Comparison of ENCODE assay signal across 8 cellular contexts in the genomic region with DNA sequence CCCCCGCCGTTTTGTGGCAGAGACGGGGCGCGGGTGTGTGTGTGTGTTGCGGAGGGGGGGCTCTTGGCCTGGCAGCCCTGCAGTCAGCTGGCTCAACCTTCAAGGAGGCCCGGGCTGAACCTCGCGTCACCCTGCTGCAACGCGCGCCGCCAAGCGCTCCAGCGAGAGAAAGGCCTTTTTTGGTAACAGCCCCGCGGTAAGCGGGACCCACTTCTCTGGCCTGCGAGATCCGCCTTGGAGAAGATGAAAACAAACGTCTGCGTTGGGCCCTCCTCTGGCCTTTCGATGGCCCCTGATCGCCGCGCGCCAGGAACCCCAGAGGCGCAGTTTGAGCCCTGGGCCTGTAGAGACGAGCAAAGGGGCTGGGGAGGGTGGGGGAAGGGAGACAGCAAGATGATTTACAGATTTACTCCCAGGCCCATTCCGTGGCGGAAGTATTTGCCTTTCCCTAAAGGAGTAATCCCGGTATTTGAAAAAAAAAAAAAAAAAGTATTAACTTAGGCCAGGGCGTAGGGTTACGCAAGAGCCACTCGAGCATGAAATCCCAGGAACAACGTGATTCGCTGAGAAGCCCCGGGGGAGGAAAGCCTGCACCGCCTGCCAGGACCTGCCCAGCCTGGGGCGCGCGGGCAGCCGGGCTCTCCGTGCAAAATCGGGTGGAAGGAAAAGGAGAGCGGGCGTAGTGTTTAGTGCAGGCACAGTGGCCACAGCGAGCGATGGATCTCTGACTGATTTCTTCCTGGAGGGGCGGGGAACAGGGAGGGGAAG. TPM values are rescaled to one million over a fixed set of nuclear protein-coding genes. Genes with fewer than 3 reads are reported as not detected.
DNase-seq lines count a peak whose midpoint lies in the region; ATAC-seq and TF ChIP-seq lines count a peak whose summit lies in the region.

No MANE protein-coding gene starts in this region.

- H3K9ac ChIP-seq in muscle layer of colon (ENCODE audit: low read length): peak overlapping the region; percentile 75

- H3K9me3 Mint-ChIP-seq in activated T-cell treated with anti-CD3 and anti-CD28 coated beads, Interleukin-2, amount 50 U/mL, for 4 hours: no peaks in the 10 kb centered on the region
- no peaks in the 10 kb centered on the region for H3K9me3 Mint-ChIP-seq in stimulated activated effector memory CD8-positive, alpha-beta T cell treated with anti-CD3 and anti-CD28 coated beads, Interleukin-12 subunit alpha, Interleukin-12 subunit beta, amount 100 ng/mL, for 72 hours

- H3K27ac ChIP-seq in esophagus (ENCODE audit: low read depth in 2 of 2, low read length in 1 of 2) (peak overlapping the region; percentile 96 to 99), muscle layer of colon (ENCODE audit: low read depth, low read length) (peak overlapping the region; percentile 100)

- ATAC-seq in activated T-cell treated with anti-CD3 and anti-CD28 coated beads, Interleukin-2, amount 50 U/mL, for 4 hours: peak; percentile 53 to 56
- peak; percentile 78 for ATAC-seq in stimulated activated effector memory CD8-positive, alpha-beta T cell treated with anti-CD3 and anti-CD28 coated beads, Interleukin-12 subunit alpha, Interleukin-12 subunit beta, amount 100 ng/mL, for 72 hours
- no peak for ATAC-seq in GM18858 (IDR thresholded peaks at IDR 0.05; ENCODE audit: unreplicated experiment)

- TF ChIP-seq EP300 in Ishikawa (IDR thresholded peaks at IDR 0.05; ENCODE audit: borderline replicate concordance): peak; percentile 92

- DNase-seq in GM13977 (ENCODE audit: low spot score): peak; percentile 83
- DNase-seq in OCI-M1 (lab: John Stamatoyannopoulos, UW): peak; percentile 87
- DNase-seq in activated T-cell treated with anti-CD3 and anti-CD28 coated beads, Interleukin-2, amount 50 U/mL, for 4 hours: peak; percentile 76
- peak; percentile 49 to 86 for DNase-seq in stimulated activated effector memory CD8-positive, alpha-beta T cell treated with anti-CD3 and anti-CD28 coated beads, Interleukin-12 subunit alpha, Interleukin-12 subunit beta, amount 100 ng/mL, for 72 hours (ENCODE audit: low spot score in 2 of 2)

- H3K4me3 ChIP-seq in esophagus (ENCODE audit: low read depth in 1 of 2, low read length in 2 of 2) (peak overlapping the region; percentile 38 to 55), muscle layer of colon (ENCODE audit: low read depth in 1 of 2, low read length in 2 of 2) (peak overlapping the region; percentile 24 to 58)

- no peaks in the 10 kb centered on the region for H3K27me3 ChIP-seq in esophagus (ENCODE audit: control insufficient read depth in 1 of 2, insufficient read depth in 2 of 2, low read length in 2 of 2)
- H3K27me3 ChIP-seq in muscle layer of colon (ENCODE audit: control insufficient read depth in 1 of 2, insufficient read depth in 2 of 2, low read length in 2 of 2): no peaks in the 10 kb centered on the region

- H3K27me3 Mint-ChIP-seq in activated T-cell treated with anti-CD3 and anti-CD28 coated beads, Interleukin-2, amount 50 U/mL, for 4 hours (ENCODE audit: low read depth): no peaks in the 10 kb centered on the region

- no peaks in the 10 kb centered on the region for H3K36me3 Mint-ChIP-seq in activated T-cell treated with anti-CD3 and anti-CD28 coated beads, Interleukin-2, amount 50 U/mL, for 4 hours (ENCODE audit: insufficient read depth)
- peaks cover 30% of the 10 kb centered on the region for H3K36me3 Mint-ChIP-seq in stimulated activated effector memory CD8-positive, alpha-beta T cell treated with anti-CD3 and anti-CD28 coated beads, Interleukin-12 subunit alpha, Interleukin-12 subunit beta, amount 100 ng/mL, for 72 hours

- WGBS in esophagus, 2 donors: 2 to 6% methylated on average over 50 of the region's 50 CpGs

- peak; percentile 15; the same call in 1 of the 2 replicates for TF ChIP-seq RAD21 in Ishikawa (IDR thresholded peaks at IDR 0.05; ENCODE audit: low read depth)

- peaks cover 74% of the 10 kb centered on the region for H3K4me1 Mint-ChIP-seq in activated T-cell treated with anti-CD3 and anti-CD28 coated beads, Interleukin-2, amount 50 U/mL, for 4 hours (ENCODE audit: low read depth)
- H3K4me1 Mint-ChIP-seq in stimulated activated effector memory CD8-positive, alpha-beta T cell treated with anti-CD3 and anti-CD28 coated beads, Interleukin-12 subunit alpha, Interleukin-12 subunit beta, amount 100 ng/mL, for 72 hours: peaks cover 71% of the 10 kb centered on the region

- H3K27ac Mint-ChIP-seq in stimulated activated effector memory CD8-positive, alpha-beta T cell treated with anti-CD3 and anti-CD28 coated beads, Interleukin-12 subunit alpha, Interleukin-12 subunit beta, amount 100 ng/mL, for 72 hours: peak overlapping the region; percentile 98

- TF ChIP-seq CTCF in GM13977 (IDR thresholded peaks at IDR 0.05; ENCODE audit: extremely low read depth, insufficient read depth, missing control alignments): peak; percentile 34

- in situ Hi-C loops in GM13977 (cut with MboI; ENCODE audit: low pct_unique_long_range_greater_than_20kb, low sequenced_read_pairs, unreplicated experiment): no loop called here

- H3K4me1 ChIP-seq in esophagus (ENCODE audit: control insufficient read depth in 2 of 2, insufficient read depth in 2 of 2, low read length in 1 of 2): peaks cover 0 to 14% of the 10 kb centered on the region in 2 donors
- H3K4me1 ChIP-seq in muscle layer of colon (ENCODE audit: insufficient read depth, low read length): peaks cover 62% of the 10 kb centered on the region

- H3K36me3 ChIP-seq in esophagus (ENCODE audit: control insufficient read depth in 2 of 2, insufficient read depth in 2 of 2, low read length in 1 of 2) (no peaks in the 10 kb centered on the region), muscle layer of colon (ENCODE audit: insufficient read depth, low read length) (no peaks in the 10 kb centered on the region)

- H3K4me3 Mint-ChIP-seq in activated T-cell treated with anti-CD3 and anti-CD28 coated beads, Interleukin-2, amount 50 U/mL, for 4 hours: peak overlapping the region; percentile 89
- peak overlapping the region; percentile 89 for H3K4me3 Mint-ChIP-seq in stimulated activated effector memory CD8-positive, alpha-beta T cell treated with anti-CD3 and anti-CD28 coated beads, Interleukin-12 subunit alpha, Interleukin-12 subunit beta, amount 100 ng/mL, for 72 hours

- H3K9me3 ChIP-seq in esophagus (ENCODE audit: control insufficient read depth in 2 of 2, insufficient read depth in 1 of 2, low read depth in 1 of 2, low read length in 1 of 2): no peaks in the 10 kb centered on the region
- no peaks in the 10 kb centered on the region for H3K9me3 ChIP-seq in muscle layer of colon (ENCODE audit: low read length)

TF ChIP-seq in Ishikawa, 13 proteins besides CTCF, POLR2A, EP300 and RAD21:
- TF ChIP-seq EGR1 (IDR thresholded peaks at IDR 0.05): no peak; the same call in 1 of the 2 replicates
- peak; percentile 94 for TF ChIP-seq TCF12 (IDR thresholded peaks at IDR 0.05; ENCODE audit: low read depth)
- TF ChIP-seq CREB1 (IDR thresholded peaks at IDR 0.05; ENCODE audit: low read depth): no peak
- no peak for TF ChIP-seq YY1 (IDR thresholded peaks at IDR 0.05; ENCODE audit: low read depth)
- peak; percentile 84 for TF ChIP-seq FOXM1 (IDR thresholded peaks at IDR 0.05; ENCODE audit: borderline replicate concordance, low read depth)
- TF ChIP-seq ZBTB7A (IDR thresholded peaks at IDR 0.05; ENCODE audit: low read depth): no peak; the same call in 1 of the 2 replicates
- TF ChIP-seq, protein P1, sequence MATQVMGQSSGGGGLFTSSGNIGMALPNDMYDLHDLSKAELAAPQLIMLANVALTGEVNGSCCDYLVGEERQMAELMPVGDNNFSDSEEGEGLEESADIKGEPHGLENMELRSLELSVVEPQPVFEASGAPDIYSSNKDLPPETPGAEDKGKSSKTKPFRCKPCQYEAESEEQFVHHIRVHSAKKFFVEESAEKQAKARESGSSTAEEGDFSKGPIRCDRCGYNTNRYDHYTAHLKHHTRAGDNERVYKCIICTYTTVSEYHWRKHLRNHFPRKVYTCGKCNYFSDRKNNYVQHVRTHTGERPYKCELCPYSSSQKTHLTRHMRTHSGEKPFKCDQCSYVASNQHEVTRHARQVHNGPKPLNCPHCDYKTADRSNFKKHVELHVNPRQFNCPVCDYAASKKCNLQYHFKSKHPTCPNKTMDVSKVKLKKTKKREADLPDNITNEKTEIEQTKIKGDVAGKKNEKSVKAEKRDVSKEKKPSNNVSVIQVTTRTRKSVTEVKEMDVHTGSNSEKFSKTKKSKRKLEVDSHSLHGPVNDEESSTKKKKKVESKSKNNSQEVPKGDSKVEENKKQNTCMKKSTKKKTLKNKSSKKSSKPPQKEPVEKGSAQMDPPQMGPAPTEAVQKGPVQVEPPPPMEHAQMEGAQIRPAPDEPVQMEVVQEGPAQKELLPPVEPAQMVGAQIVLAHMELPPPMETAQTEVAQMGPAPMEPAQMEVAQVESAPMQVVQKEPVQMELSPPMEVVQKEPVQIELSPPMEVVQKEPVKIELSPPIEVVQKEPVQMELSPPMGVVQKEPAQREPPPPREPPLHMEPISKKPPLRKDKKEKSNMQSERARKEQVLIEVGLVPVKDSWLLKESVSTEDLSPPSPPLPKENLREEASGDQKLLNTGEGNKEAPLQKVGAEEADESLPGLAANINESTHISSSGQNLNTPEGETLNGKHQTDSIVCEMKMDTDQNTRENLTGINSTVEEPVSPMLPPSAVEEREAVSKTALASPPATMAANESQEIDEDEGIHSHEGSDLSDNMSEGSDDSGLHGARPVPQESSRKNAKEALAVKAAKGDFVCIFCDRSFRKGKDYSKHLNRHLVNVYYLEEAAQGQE (IDR thresholded peaks at IDR 0.05; ENCODE audit: low read depth): no peak
- TF ChIP-seq MAX (IDR thresholded peaks at IDR 0.05): peak; percentile 39
- TF ChIP-seq NFIC (IDR thresholded peaks at IDR 0.05): peak; percentile 92
- peak; percentile 100 for TF ChIP-seq CEBPB (IDR thresholded peaks at IDR 0.05)
- peak; percentile 20; the same call in 1 of the 2 replicates for TF ChIP-seq TAF1 (IDR thresholded peaks at IDR 0.05; ENCODE audit: low read depth)
- TF ChIP-seq, protein P2, sequence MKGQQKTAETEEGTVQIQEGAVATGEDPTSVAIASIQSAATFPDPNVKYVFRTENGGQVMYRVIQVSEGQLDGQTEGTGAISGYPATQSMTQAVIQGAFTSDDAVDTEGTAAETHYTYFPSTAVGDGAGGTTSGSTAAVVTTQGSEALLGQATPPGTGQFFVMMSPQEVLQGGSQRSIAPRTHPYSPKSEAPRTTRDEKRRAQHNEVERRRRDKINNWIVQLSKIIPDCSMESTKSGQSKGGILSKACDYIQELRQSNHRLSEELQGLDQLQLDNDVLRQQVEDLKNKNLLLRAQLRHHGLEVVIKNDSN (IDR thresholded peaks at IDR 0.05): 0 out of 2 replicates have a peak, but pooled peaks have one; percentile 22
- peak; percentile 86 for TF ChIP-seq TEAD4 (IDR thresholded peaks at IDR 0.05)

RNA-seq across cellular contexts. Expression of gene IRF2BPL, which starts 4.5 kb away (rescaled TPM):
- 10 to 100 TPM; 29.5 to 37.1 (median 32.7) TPM for total RNA-seq in activated T-cell treated with anti-CD3 and anti-CD28 coated beads, Interleukin-2, amount 50 U/mL, for 4 hours
- 1 to 10 TPM; 3.5 to 9.5 TPM for polyA plus RNA-seq in esophagus
